In the genomic region with DNA sequence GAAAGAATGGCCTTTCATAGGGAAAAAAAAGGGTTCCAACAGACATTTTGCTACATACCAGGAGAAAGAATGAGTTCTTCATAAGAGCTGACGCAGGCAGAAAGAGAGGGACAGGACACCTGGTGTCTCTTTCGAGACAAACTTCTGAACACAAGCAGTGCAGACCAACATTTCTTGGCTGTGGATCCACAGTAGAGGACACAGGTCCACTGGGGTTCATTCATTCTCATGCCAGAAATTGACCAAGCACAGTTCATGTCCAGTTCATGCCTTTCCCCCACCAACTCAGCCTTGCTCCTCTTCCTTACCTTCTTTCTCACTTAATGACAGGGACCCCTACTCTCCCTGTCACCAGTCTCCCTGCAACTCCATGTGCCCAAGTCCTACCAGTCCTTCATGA, we compare ENCODE assay signal across 22 cellular contexts.
DNase-seq lines count a peak whose midpoint lies in the region; ATAC-seq and TF ChIP-seq lines count a peak whose summit lies in the region.
"Had no signal": no experiment of that assay in that cellular context is flagged by ENCODE, and none has a peak within 500 bp of the region (broad histone marks: within the 10 kb centered on the region; RNA-seq: fewer than 3 reads in every experiment).

No MANE protein-coding gene starts in this region.

- H3K27ac ChIP-seq in C4-2B = peak overlapping the region; percentile 38; the same call in 1 of the 2 replicates
- peak overlapping the region; percentile 63 to 70 for H3K27ac ChIP-seq in ascending aorta
- H3K27ac ChIP-seq: A549 had no signal

- peak overlapping the region; percentile 79 for H3K27ac Mint-ChIP-seq in neural crest cell (ENCODE audit: unreplicated experiment)
- H3K27ac Mint-ChIP-seq: CD8-positive, alpha-beta memory T cell; GM23338; H9 had no signal

- H3K36me3 Mint-ChIP-seq in neural crest cell (ENCODE audit: low read depth) = no peaks in the 10 kb centered on the region
- H3K36me3 Mint-ChIP-seq: CD4-positive, CD25-positive, alpha-beta regulatory T cell; CD8-positive, alpha-beta memory T cell had no signal

- TF ChIP-seq CTCF in C4-2B (conservative IDR thresholded peaks at IDR 0.05) = no peak
- TF ChIP-seq CTCF in ascending aorta (IDR thresholded peaks at IDR 0.05) = no peak
- no peak for TF ChIP-seq CTCF in neural crest cell (conservative IDR thresholded peaks at IDR 0.05)

- H3K36me3 ChIP-seq in ascending aorta = no peaks in the 10 kb centered on the region

- H3K4me1 Mint-ChIP-seq in neural crest cell = no peaks in the 10 kb centered on the region
- H3K4me1 Mint-ChIP-seq: CD8-positive, alpha-beta memory T cell; H9 had no signal

- H3K9me3 Mint-ChIP-seq in neural crest cell = no peaks in the 10 kb centered on the region
- H3K9me3 Mint-ChIP-seq: CD4-positive, CD25-positive, alpha-beta regulatory T cell; CD8-positive, alpha-beta memory T cell; GM23338; H9 had no signal

- no peaks in the 10 kb centered on the region for H3K27me3 Mint-ChIP-seq in neural crest cell (ENCODE audit: low read depth)

- ATAC-seq in GM18909 (IDR thresholded peaks at IDR 0.05; ENCODE audit: poor library complexity, unreplicated experiment) (no peak), HG02970 (IDR thresholded peaks at IDR 0.05; ENCODE audit: low FRiP score, unreplicated experiment) (no peak)
- ATAC-seq: A549, GM23338, HCT116 had no signal

- no peaks in the 10 kb centered on the region for H3K27me3 ChIP-seq in ascending aorta

- no peak overlapping the region for H3K4me3 Mint-ChIP-seq in neural crest cell
- H3K4me3 Mint-ChIP-seq: CD4-positive, CD25-positive, alpha-beta regulatory T cell; CD8-positive, alpha-beta memory T cell; GM23338; H9 had no signal

- H3K4me1 ChIP-seq in ascending aorta = peaks cover 2 to 25% of the 10 kb centered on the region in 2 donors

- no peak overlapping the region for H3K4me3 ChIP-seq in ascending aorta
- H3K4me3 ChIP-seq: A549, GM23338 had no signal

- DNase-seq in RPMI8226 = peak; percentile 13
- DNase-seq in ascending aorta (ENCODE audit: low spot score in 2 of 2) = no peak
- no peak for DNase-seq in neural crest cell (ENCODE audit: low read depth, low spot score)
- no peak for DNase-seq in activated effector memory CD4-positive, alpha-beta T cell treated with anti-CD3 and anti-CD28 coated beads, Interleukin-2, amount 50 U/mL, for 16 hours
- no peak for DNase-seq in Ammon's horn (ENCODE audit: low spot score)
- DNase-seq: 8988T; ACHN; AML-193; C1 segment of cervical spinal cord; CD8-positive, alpha-beta memory T cell; DMS 273 treated with DMSO at 0.1 percent for 48 hours; DMS79; EL; GF-D8; H9 had no signal

- no peaks in the 10 kb centered on the region for H3K9me3 ChIP-seq in ascending aorta
- H3K9me3 ChIP-seq: A549 had no signal

- intact Hi-C loops in ascending aorta (cut with DNase I) = no loop called here
